18 cellular contexts compared by ENCODE assay signal in genomic region chr6:41702089-41702745, GRCh38. TPM values are rescaled to one million over a fixed set of nuclear protein-coding genes. Genes with fewer than 3 reads are reported as not detected.
"Had no signal": no experiment of that assay in that cellular context is flagged by ENCODE, and none has a peak within 500 bp of the region (broad histone marks: within the 10 kb centered on the region; RNA-seq: fewer than 3 reads in every experiment).

No MANE protein-coding gene starts in this region.

- H3K36me3 Mint-ChIP-seq: activated CD8-positive, alpha-beta memory T cell treated with anti-CD3 and anti-CD28 coated beads, Interleukin-2, amount 10 ng/mL, durations not matched to agents 7 days and 5 days; activated naive CD4-positive, alpha-beta T cell treated with anti-CD3 and anti-CD28 coated beads, Interleukin-2, amount 50 U/mL, for 72 hours had no signal

- H3K36me3 ChIP-seq: thoracic aorta had no signal

- H3K27me3 ChIP-seq: esophagus muscularis mucosa had no signal

- H3K4me3 ChIP-seq: esophagus muscularis mucosa, skin epidermis, thoracic aorta had no signal

- H3K9me3 ChIP-seq: esophagus muscularis mucosa, thoracic aorta had no signal

- H3K27ac Mint-ChIP-seq: activated CD8-positive, alpha-beta memory T cell treated with anti-CD3 and anti-CD28 coated beads, Interleukin-2, amount 10 ng/mL, durations not matched to agents 7 days and 5 days; activated naive CD4-positive, alpha-beta T cell treated with anti-CD3 and anti-CD28 coated beads, Interleukin-2, amount 50 U/mL, for 72 hours; activated T-cell treated with anti-CD3 and anti-CD28 coated beads, Interleukin-2, amount 50 U/mL, for 24 hours had no signal

- H3K9me3 Mint-ChIP-seq: activated naive CD4-positive, alpha-beta T cell treated with anti-CD3 and anti-CD28 coated beads, Interleukin-2, amount 50 U/mL, for 72 hours; activated T-cell treated with anti-CD3 and anti-CD28 coated beads, Interleukin-2, amount 50 U/mL, for 24 hours had no signal

- H3K27ac ChIP-seq: esophagus muscularis mucosa, skin epidermis, thoracic aorta had no signal

- DNase-seq: activated CD4-positive, alpha-beta T cell treated with anti-CD3 and anti-CD28 coated beads for 1 hour; activated CD4-positive, alpha-beta T cell treated with anti-CD3 and anti-CD28 coated beads, Interleukin-2, amount 50 U/mL, for 48 hours; activated CD8-positive, alpha-beta memory T cell treated with anti-CD3 and anti-CD28 coated beads, Interleukin-2, amount 10 ng/mL, durations not matched to agents 7 days and 5 days; activated effector memory CD4-positive, alpha-beta T cell treated with anti-CD3 and anti-CD28 coated beads, Interleukin-2, amount 50 U/mL, for 16 hours; activated T-cell treated with anti-CD3 and anti-CD28 coated beads, Interleukin-2, amount 50 U/mL, for 24 hours; anterior cingulate cortex had no signal

- H3K4me3 Mint-ChIP-seq: activated CD8-positive, alpha-beta memory T cell treated with anti-CD3 and anti-CD28 coated beads, Interleukin-2, amount 10 ng/mL, durations not matched to agents 7 days and 5 days; activated T-cell treated with anti-CD3 and anti-CD28 coated beads, Interleukin-2, amount 50 U/mL, for 24 hours had no signal

- ATAC-seq: activated CD8-positive, alpha-beta memory T cell treated with anti-CD3 and anti-CD28 coated beads, Interleukin-2, amount 10 ng/mL, durations not matched to agents 7 days and 5 days; activated naive CD4-positive, alpha-beta T cell treated with anti-CD3 and anti-CD28 coated beads, Interleukin-2, amount 50 U/mL, for 72 hours; left lobe of liver had no signal

- H3K27me3 Mint-ChIP-seq: activated CD8-positive, alpha-beta memory T cell treated with anti-CD3 and anti-CD28 coated beads, Interleukin-2, amount 10 ng/mL, durations not matched to agents 7 days and 5 days; activated T-cell treated with anti-CD3 and anti-CD28 coated beads, Interleukin-2, amount 50 U/mL, for 24 hours had no signal

RNA-seq across cellular contexts. Expression of gene PGC, which starts 45.0 kb away (rescaled TPM):
- total RNA-seq: activated CD8-positive, alpha-beta memory T cell treated with anti-CD3 and anti-CD28 coated beads, Interleukin-2, amount 10 ng/mL, durations not matched to agents 7 days and 5 days; activated naive CD4-positive, alpha-beta T cell treated with anti-CD3 and anti-CD28 coated beads, Interleukin-2, amount 50 U/mL, for 72 hours; dermis microvascular lymphatic vessel endothelial cell; fibroblast of villous mesenchyme; mesenteric fat pad; osteocyte; T-helper 2 cell treated with Interferon-gamma antibody and Interleukin-4, amounts not matched to agents 100 ng/mL and 5 ng/mL, for 36 hours; urinary bladder had no signal
- polyA plus RNA-seq: neural cell, urinary bladder had no signal
